23 cellular contexts compared by ENCODE assay signal in genomic region chr3:114799789-114800188, GRCh38.
"Had no signal": no experiment of that assay in that cellular context is flagged by ENCODE, and none has a peak within 500 bp of the region (broad histone marks: within the 10 kb centered on the region; RNA-seq: fewer than 3 reads in every experiment).

No MANE protein-coding gene starts in this region.

- H3K27ac ChIP-seq: adrenal gland, ascending aorta, breast epithelium, right lobe of liver, tibial artery, VCaP had no signal

- H3K36me3 ChIP-seq: adrenal gland, ascending aorta, breast epithelium, right lobe of liver had no signal

- ATAC-seq: left cardiac atrium; right lobe of liver; stimulated activated effector memory CD8-positive, alpha-beta T cell treated with anti-CD3 and anti-CD28 coated beads, Interleukin-12 subunit alpha, Interleukin-12 subunit beta, amount 100 ng/mL, for 72 hours had no signal

- H3K4me3 ChIP-seq: adrenal gland, ascending aorta, breast epithelium, right lobe of liver, tibial artery had no signal

- H3K4me3 Mint-ChIP-seq: activated naive CD4-positive, alpha-beta T cell treated with anti-CD3 and anti-CD28 coated beads, Interleukin-2, amount 50 U/mL, for 24 hours; memory B cell; nephron progenitor cell; stimulated activated effector memory CD8-positive, alpha-beta T cell treated with anti-CD3 and anti-CD28 coated beads, Interleukin-12 subunit alpha, Interleukin-12 subunit beta, amount 100 ng/mL, for 72 hours; stimulated activated naive CD8-positive, alpha-beta T cell treated with anti-CD3 and anti-CD28 coated beads, Interleukin-15, amount 100 ng/mL, for 72 hours; T-helper 2 cell treated with Interferon-gamma antibody and Interleukin-4, amounts not matched to agents 5 μg/mL and 100 μg/mL, for 36 hours had no signal

- DNase-seq: activated CD4-positive, CD25-positive, alpha-beta regulatory T cell treated with anti-CD3 and anti-CD28 coated beads, Interleukin-2, amount 50 U/mL, for 72 hours; activated gamma-delta T cell treated with Interleukin-2 at 50 U/mL for 16 hours; activated T-cell treated with anti-CD3 and anti-CD28 coated beads, Interleukin-2, amount 50 U/mL, for 1 hour; adrenal gland; cortex of kidney; effector CD4-positive, alpha-beta T cell; glutamatergic neuron; hippocampal formation; left cardiac atrium; nephron progenitor cell; occipital lobe; right lobe of liver; small intestine; stimulated activated CD4-positive, alpha-beta T cell treated with anti-CD3 and anti-CD28 coated beads, Interleukin-2, amount 100 ng/mL, for 24 hours; stimulated activated naive CD8-positive, alpha-beta T cell treated with anti-CD3 and anti-CD28 coated beads, Interleukin-15, amount 100 ng/mL, for 72 hours; tibial artery had no signal

- H3K27me3 Mint-ChIP-seq: activated naive CD4-positive, alpha-beta T cell treated with anti-CD3 and anti-CD28 coated beads, Interleukin-2, amount 50 U/mL, for 24 hours; memory B cell; stimulated activated naive CD8-positive, alpha-beta T cell treated with anti-CD3 and anti-CD28 coated beads, Interleukin-15, amount 100 ng/mL, for 72 hours had no signal

- H3K4me1 ChIP-seq: ascending aorta, breast epithelium had no signal

- H3K9me3 ChIP-seq: adrenal gland, ascending aorta, breast epithelium, right lobe of liver, tibial artery had no signal

- H3K27ac Mint-ChIP-seq: activated naive CD4-positive, alpha-beta T cell treated with anti-CD3 and anti-CD28 coated beads, Interleukin-2, amount 50 U/mL, for 24 hours; memory B cell; nephron progenitor cell; stimulated activated effector memory CD8-positive, alpha-beta T cell treated with anti-CD3 and anti-CD28 coated beads, Interleukin-12 subunit alpha, Interleukin-12 subunit beta, amount 100 ng/mL, for 72 hours; stimulated activated naive CD8-positive, alpha-beta T cell treated with anti-CD3 and anti-CD28 coated beads, Interleukin-15, amount 100 ng/mL, for 72 hours; T-helper 2 cell treated with Interferon-gamma antibody and Interleukin-4, amounts not matched to agents 5 μg/mL and 100 μg/mL, for 36 hours had no signal

- H3K27me3 ChIP-seq: adrenal gland, ascending aorta, breast epithelium, right lobe of liver, tibial artery had no signal

- H3K36me3 Mint-ChIP-seq: stimulated activated effector memory CD8-positive, alpha-beta T cell treated with anti-CD3 and anti-CD28 coated beads, Interleukin-12 subunit alpha, Interleukin-12 subunit beta, amount 100 ng/mL, for 72 hours had no signal

- H3K9me3 Mint-ChIP-seq: activated naive CD4-positive, alpha-beta T cell treated with anti-CD3 and anti-CD28 coated beads, Interleukin-2, amount 50 U/mL, for 24 hours; memory B cell; nephron progenitor cell; stimulated activated effector memory CD8-positive, alpha-beta T cell treated with anti-CD3 and anti-CD28 coated beads, Interleukin-12 subunit alpha, Interleukin-12 subunit beta, amount 100 ng/mL, for 72 hours; stimulated activated naive CD8-positive, alpha-beta T cell treated with anti-CD3 and anti-CD28 coated beads, Interleukin-15, amount 100 ng/mL, for 72 hours; T-helper 2 cell treated with Interferon-gamma antibody and Interleukin-4, amounts not matched to agents 5 μg/mL and 100 μg/mL, for 36 hours had no signal
